ENCODE assay signal across 6 cellular contexts in the genomic region with DNA sequence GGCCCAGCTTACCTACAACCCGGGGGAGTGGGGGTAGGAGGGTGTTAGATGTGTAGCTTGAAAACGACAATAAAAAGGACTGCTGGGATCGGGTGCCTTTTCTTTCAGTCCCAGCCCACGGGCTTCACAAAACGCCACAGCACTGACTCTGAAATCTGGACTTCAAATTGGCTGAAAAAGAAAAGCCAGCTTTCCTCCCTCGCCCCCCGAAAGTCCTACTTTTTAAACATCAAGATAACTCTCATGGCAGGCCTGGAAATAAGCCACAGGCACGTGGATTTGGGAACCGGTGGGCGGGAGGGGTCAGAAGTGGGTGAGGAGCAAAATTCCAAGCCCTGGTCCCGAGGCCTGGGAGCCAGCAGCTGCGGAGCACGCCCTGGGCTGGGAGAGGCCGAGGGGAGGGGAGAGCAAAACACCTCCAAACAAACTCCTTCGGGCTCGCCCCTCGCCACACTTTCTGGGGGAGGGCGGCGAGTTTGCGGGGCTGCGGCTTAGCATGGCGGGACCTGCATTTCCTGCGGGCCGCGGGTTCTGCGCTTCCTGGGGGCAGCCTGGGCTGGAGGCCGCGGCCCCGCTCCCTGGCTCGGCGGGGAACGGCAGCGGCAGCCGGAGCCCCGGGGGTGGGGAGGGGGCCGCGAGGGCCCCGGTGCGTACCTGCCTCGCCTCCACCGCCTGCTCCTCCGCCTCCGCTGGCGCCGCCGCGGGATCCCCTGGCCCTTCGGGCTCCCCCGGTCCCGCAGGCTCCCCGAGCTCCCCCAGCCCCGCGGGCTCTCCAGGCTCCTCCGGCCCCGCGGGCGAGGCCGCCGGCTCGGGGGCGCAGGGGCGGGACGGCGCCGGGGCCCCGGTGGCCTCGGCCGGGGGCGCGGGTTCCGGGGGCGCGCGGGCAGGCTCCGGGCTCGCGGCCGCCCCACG. TPM values are rescaled to one million over a fixed set of nuclear protein-coding genes. Genes with fewer than 3 reads are reported as not detected.
A peak's percentile ranks its signal among the peaks of the same experiment; 100 is the strongest.
DNase-seq lines count a peak whose midpoint lies in the region; ATAC-seq, FAIRE-seq and TF ChIP-seq lines count a peak whose summit lies in the region.
"Not testable (repeated sequence)": the region's sequence is repeated elsewhere in the genome, so short reads cannot be mapped to it uniquely, and the experiment has no call there.

No MANE protein-coding gene starts in this region.

- peak overlapping the region; percentile 83 for H3K4me3 Mint-ChIP-seq in CD4-positive, alpha-beta T cell
- H3K4me3 Mint-ChIP-seq in activated T-cell treated with anti-CD3 and anti-CD28 coated beads, Interleukin-2, amount 50 U/mL, for 4 hours = peak overlapping the region; percentile 73

- peaks cover 37% of the 10 kb centered on the region for H3K4me1 Mint-ChIP-seq in CD4-positive, alpha-beta T cell (ENCODE audit: low read depth)
- H3K4me1 Mint-ChIP-seq in activated T-cell treated with anti-CD3 and anti-CD28 coated beads, Interleukin-2, amount 50 U/mL, for 4 hours (ENCODE audit: low read depth) = peaks cover 33% of the 10 kb centered on the region

- 14% methylated on average over 45 of the region's 79 CpGs for WGBS in liver

- H3K4me3 ChIP-seq in Loucy (ENCODE audit: low read length, poor library complexity, severe bottlenecking) = peak overlapping the region; percentile 67
- H3K4me3 ChIP-seq in endothelial cell of umbilical vein (replicated peaks in 1 of 3; ENCODE audit: insufficient read depth in 1 of 3, low read depth in 1 of 3, low read length in 3 of 3) = peak overlapping the region; percentile 69 to 81 (median 72)
- peak overlapping the region in 2 of 3 donors; percentile 18 to 68 for H3K4me3 ChIP-seq in liver (ENCODE audit: low read depth in 1 of 3, low read length in 3 of 3)
- H3K4me3 ChIP-seq in skeletal muscle cell (ENCODE audit: low read depth, low read length) = peak overlapping the region; percentile 76

- H3K27ac Mint-ChIP-seq in CD4-positive, alpha-beta T cell = not testable (repeated sequence)

- dilution Hi-C loops in endothelial cell of umbilical vein (cut with MboI; ENCODE audit: extremely low pct_ligation_motif_present, low sequenced_read_pairs) = not testable (repeated sequence)

- not testable (repeated sequence) for H3K9me3 Mint-ChIP-seq in CD4-positive, alpha-beta T cell; activated T-cell treated with anti-CD3 and anti-CD28 coated beads, Interleukin-2, amount 50 U/mL, for 4 hours

- not testable (repeated sequence) for TF ChIP-seq POLR2A in endothelial cell of umbilical vein (IDR thresholded peaks at IDR 0.05; ENCODE audit: low read depth, low read length)

- H3K4me2 ChIP-seq in Loucy (ENCODE audit: low read depth, low read length, poor library complexity, severe bottlenecking) (peak overlapping the region; percentile 87), endothelial cell of umbilical vein (ENCODE audit: insufficient read depth, low read length) (peak overlapping the region; percentile 60)

- POLR2A ChIA-PET in CD4-positive, alpha-beta T cell (lab: Charles Lee) = interaction anchor here (0.9 to 6.7 kb wide), 4 partner anchors 16 to 42 kb away, joined by 4 to 63 read pairs (median 29); a partner anchor contains a TSS
- POLR2A ChIA-PET in endothelial cell of umbilical vein (lab: Charles Lee) = not testable (repeated sequence)

- not testable (repeated sequence) for TF ChIP-seq RAD21 in liver (IDR thresholded peaks at IDR 0.05)

- TF ChIP-seq CTCF in CD4-positive, alpha-beta T cell (IDR thresholded peaks at IDR 0.05); Loucy (conservative IDR thresholded peaks at IDR 0.05; ENCODE audit: low read length); endothelial cell of umbilical vein (IDR thresholded peaks at IDR 0.05; ENCODE audit: extremely low read depth in 1 of 2, insufficient read depth in 1 of 2, low read depth in 1 of 2, low read length in 2 of 2); liver (IDR thresholded peaks at IDR 0.05; ENCODE audit: low read depth, low read length, missing input control): not testable (repeated sequence)

- not testable (repeated sequence) for BruUV-seq in endothelial cell of umbilical vein (replicated peaks; lab: Mats Ljungman, UMichigan)

- peaks cover 10% of the 10 kb centered on the region; the same call in 1 of the 2 replicates for H3K36me3 ChIP-seq in Loucy (ENCODE audit: insufficient read depth, low read length)
- H3K36me3 ChIP-seq in endothelial cell of umbilical vein (ENCODE audit: control insufficient read depth in 2 of 2, extremely low read depth in 1 of 2, insufficient read depth in 2 of 2, low read length in 2 of 2); liver (ENCODE audit: control insufficient read depth in 4 of 4, insufficient read depth in 3 of 4, low read depth in 1 of 4, low read length in 3 of 4): not testable (repeated sequence)

- ATAC-seq in CD4-positive, alpha-beta T cell (ENCODE audit: poor library complexity) = peak; percentile 33
- ATAC-seq in activated T-cell treated with anti-CD3 and anti-CD28 coated beads, Interleukin-2, amount 50 U/mL, for 4 hours = peak; percentile 40 to 42

- not testable (repeated sequence) for FAIRE-seq in endothelial cell of umbilical vein (lab: Jason Lieb, UNC)

- intact Hi-C loops in CD4-positive, alpha-beta T cell (cut with DNase I, micrococcal nuclease) = loop anchor here (5.0 kb wide), 4 partner anchors 72 to 357 kb away; no protein-coding TSS in a partner anchor
- intact Hi-C loops in endothelial cell of umbilical vein (cut with micrococcal nuclease) = loop anchor here (5.0 to 10.0 kb wide), 2 partner anchors 153 to 185 kb away; no protein-coding TSS in a partner anchor

- peak overlapping the region; percentile 52 for H3K9ac ChIP-seq in Loucy (ENCODE audit: low read depth, low read length, poor library complexity, severe bottlenecking)
- peak overlapping the region; percentile 33 for H3K9ac ChIP-seq in endothelial cell of umbilical vein (replicated peaks; ENCODE audit: extremely low read depth, insufficient read depth, low read length)
- peak overlapping the region in 1 of 2 donors; percentile 44 for H3K9ac ChIP-seq in liver (ENCODE audit: low read depth in 1 of 2, low read length in 2 of 2)

- peaks cover 29% of the 10 kb centered on the region for H3K4me1 ChIP-seq in Loucy (ENCODE audit: insufficient read depth, low read length, poor library complexity, severe bottlenecking)
- peaks cover 22% of the 10 kb centered on the region for H3K4me1 ChIP-seq in endothelial cell of umbilical vein (ENCODE audit: control insufficient read depth, extremely low read depth, insufficient read depth, low read length)
- H3K4me1 ChIP-seq in liver (ENCODE audit: control insufficient read depth in 4 of 4, insufficient read depth in 4 of 4, low read length in 3 of 4) = peaks cover 0 to 11% (median 9%) of the 10 kb centered on the region in 4 donors

- not testable (repeated sequence) for H2AFZ ChIP-seq in Loucy (ENCODE audit: low read length)
- H2AFZ ChIP-seq in endothelial cell of umbilical vein (ENCODE audit: low read depth, low read length) = peak overlapping the region; percentile 39

- not testable (repeated sequence) for H3K9me1 ChIP-seq in endothelial cell of umbilical vein (replicated peaks; ENCODE audit: control insufficient read depth, extremely low read depth, insufficient read depth, low read length)

- H3K9me2 ChIP-seq in Loucy (replicated peaks; ENCODE audit: low read depth, low read length) = not testable (repeated sequence)

- not testable (repeated sequence) for H3K79me2 ChIP-seq in Loucy (ENCODE audit: insufficient read depth, low read length)
- peaks cover 52% of the 10 kb centered on the region for H3K79me2 ChIP-seq in endothelial cell of umbilical vein (ENCODE audit: control insufficient read depth, insufficient read depth, low read length)

- not testable (repeated sequence) for H4K20me1 ChIP-seq in Loucy (ENCODE audit: insufficient read depth, low read length, poor library complexity, severe bottlenecking); endothelial cell of umbilical vein (replicated peaks; ENCODE audit: control insufficient read depth, extremely low read depth, insufficient read depth, low read length)

- H3K27me3 Mint-ChIP-seq in CD4-positive, alpha-beta T cell; activated T-cell treated with anti-CD3 and anti-CD28 coated beads, Interleukin-2, amount 50 U/mL, for 4 hours (ENCODE audit: low read depth): not testable (repeated sequence)

- not testable (repeated sequence) for H3K27me3 ChIP-seq in CD4-positive, alpha-beta T cell (ENCODE audit: control insufficient read depth, insufficient read depth, low read length); Loucy (ENCODE audit: insufficient read depth, low read length, poor library complexity, severe bottlenecking); endothelial cell of umbilical vein (ENCODE audit: control insufficient read depth in 2 of 2, insufficient read depth in 2 of 2, low read length in 2 of 2); liver (ENCODE audit: control insufficient read depth in 4 of 4, insufficient read depth in 4 of 4, low read length in 3 of 4)

- H3K9me3 ChIP-seq in CD4-positive, alpha-beta T cell (ENCODE audit: control insufficient read depth, low read length); Loucy (ENCODE audit: insufficient read depth, low read depth, low read length); endothelial cell of umbilical vein (replicated peaks; ENCODE audit: control insufficient read depth, insufficient read depth, low read length); liver (ENCODE audit: control insufficient read depth in 4 of 4, low read length in 3 of 4): not testable (repeated sequence)

- CTCF ChIA-PET in CD4-positive, alpha-beta T cell (lab: Charles Lee) = not testable (repeated sequence)
- CTCF ChIA-PET in endothelial cell of umbilical vein (lab: Charles Lee) = interaction anchor here (1.0 to 5.9 kb wide), 8 partner anchors 10 to 187 kb away, joined by 3 to 43 read pairs (median 6); no protein-coding TSS in a partner anchor

- not testable (repeated sequence) for H3F3A ChIP-seq in Loucy (ENCODE audit: low read depth)

- H3K27ac ChIP-seq in CD4-positive, alpha-beta T cell (ENCODE audit: low read depth, low read length) = not testable (repeated sequence)
- H3K27ac ChIP-seq in endothelial cell of umbilical vein (ENCODE audit: insufficient read depth, low read depth, low read length) (peak overlapping the region; percentile 14), liver (ENCODE audit: low read depth in 1 of 2, low read length in 2 of 2) (peak overlapping the region; percentile 5 to 61)

- H3K36me3 Mint-ChIP-seq in CD4-positive, alpha-beta T cell (ENCODE audit: low read depth) = peaks cover 14% of the 10 kb centered on the region
- peaks cover 13% of the 10 kb centered on the region for H3K36me3 Mint-ChIP-seq in activated T-cell treated with anti-CD3 and anti-CD28 coated beads, Interleukin-2, amount 50 U/mL, for 4 hours (ENCODE audit: insufficient read depth)

- DNase-seq in CD4-positive, alpha-beta T cell; activated T-cell treated with anti-CD3 and anti-CD28 coated beads, Interleukin-2, amount 50 U/mL, for 4 hours; endothelial cell of umbilical vein (ENCODE audit: low read depth, low spot score); skeletal muscle cell (ENCODE audit: low read depth): not testable (repeated sequence)

RNA-seq across cellular contexts. Expression of a gene that starts 0.6 kb away (rescaled TPM):
- total RNA-seq in CD4-positive, alpha-beta T cell = 10 to 100 TPM; 11.4 to 12.1 TPM
- 1 to 10 TPM; 2.0 to 2.3 (median 2.0) TPM for total RNA-seq in activated T-cell treated with anti-CD3 and anti-CD28 coated beads, Interleukin-2, amount 50 U/mL, for 4 hours
- 85.5 and 95.8 TPM in 2 replicates for total RNA-seq in endothelial cell of umbilical vein
- 42.0 and 49.5 TPM in 2 replicates for polyA plus RNA-seq in endothelial cell of umbilical vein
- polyA plus RNA-seq in endothelial cell of umbilical vein (2011; cell fraction: cytosol; rRNA removed) = 61.8 and 71.7 TPM in 2 replicates
- polyA plus RNA-seq in endothelial cell of umbilical vein (2011; cell fraction: nucleus; rRNA removed) = 26.0 and 27.2 TPM in 2 replicates
- 110 and 134 TPM in 2 replicates for polyA plus RNA-seq in endothelial cell of umbilical vein (2012)
- 57.2 and 57.4 TPM in 2 replicates for polyA minus RNA-seq in endothelial cell of umbilical vein
- polyA minus RNA-seq in endothelial cell of umbilical vein (2011; cell fraction: cytosol; rRNA and poly(A)+ RNA removed) = 8.2 TPM
- polyA minus RNA-seq in endothelial cell of umbilical vein (2011; cell fraction: nucleus; rRNA and poly(A)+ RNA removed) = 10.1 and 10.8 TPM in 2 replicates
- 10 to 100 TPM in 1 of 2 donors, 1 to 10 TPM in 1; 9.8 to 12.9 TPM for total RNA-seq in liver
- polyA plus RNA-seq in liver = 10 to 100 TPM in 1 of 2 donors, 1 to 10 TPM in 1; 4.8 to 22.1 TPM

RNA-seq across cellular contexts. Expression of a gene that starts 16.2 kb away (rescaled TPM):
- 100 to 1,000 TPM; 133 to 134 TPM for total RNA-seq in CD4-positive, alpha-beta T cell
- 10 to 100 TPM; 67.3 to 73.2 (median 68.7) TPM for total RNA-seq in activated T-cell treated with anti-CD3 and anti-CD28 coated beads, Interleukin-2, amount 50 U/mL, for 4 hours
- total RNA-seq in endothelial cell of umbilical vein (36.6 and 41.6 TPM in 2 replicates), liver (10 to 100 TPM; 10.6 to 16.1 TPM)
- polyA plus RNA-seq in endothelial cell of umbilical vein (18.4 and 19.8 TPM in 2 replicates), liver (10 to 100 TPM in 1 of 2 donors, 1 to 10 TPM in 1; 9.9 to 11.8 TPM)
- polyA plus RNA-seq in endothelial cell of umbilical vein (2011; cell fraction: cytosol; rRNA removed) = 15.0 and 16.0 TPM in 2 replicates
- polyA plus RNA-seq in endothelial cell of umbilical vein (2011; cell fraction: nucleus; rRNA removed) = 19.2 and 25.9 TPM in 2 replicates
- polyA plus RNA-seq in endothelial cell of umbilical vein (2012) = 35.8 and 40.0 TPM in 2 replicates
- 7.2 and 14.3 TPM in 2 replicates for polyA minus RNA-seq in endothelial cell of umbilical vein
- 16.6 TPM for polyA minus RNA-seq in endothelial cell of umbilical vein (2011; cell fraction: cytosol; rRNA and poly(A)+ RNA removed)
- polyA minus RNA-seq in endothelial cell of umbilical vein (2011; cell fraction: nucleus; rRNA and poly(A)+ RNA removed) = 7.3 and 13.0 TPM in 2 replicates

RNA-seq across cellular contexts. Expression of a gene that starts 16.4 kb away (rescaled TPM):
- total RNA-seq in CD4-positive, alpha-beta T cell = 10 to 100 TPM; 35.4 to 37.8 TPM
- total RNA-seq in activated T-cell treated with anti-CD3 and anti-CD28 coated beads, Interleukin-2, amount 50 U/mL, for 4 hours = 10 to 100 TPM; 31.4 to 34.4 (median 31.5) TPM
- total RNA-seq in endothelial cell of umbilical vein = 19.5 and 20.0 TPM in 2 replicates
- polyA plus RNA-seq in endothelial cell of umbilical vein = 28.9 and 33.4 TPM in 2 replicates
- 23.8 and 31.3 TPM in 2 replicates for polyA plus RNA-seq in endothelial cell of umbilical vein (2011; cell fraction: cytosol; rRNA removed)
- polyA plus RNA-seq in endothelial cell of umbilical vein (2011; cell fraction: nucleus; rRNA removed) = 26.1 and 28.9 TPM in 2 replicates
- polyA plus RNA-seq in endothelial cell of umbilical vein (2012) = 25.7 and 30.1 TPM in 2 replicates
- 11.6 and 30.1 TPM in 2 replicates for polyA minus RNA-seq in endothelial cell of umbilical vein
- 12.3 TPM for polyA minus RNA-seq in endothelial cell of umbilical vein (2011; cell fraction: cytosol; rRNA and poly(A)+ RNA removed)
- polyA minus RNA-seq in endothelial cell of umbilical vein (2011; cell fraction: nucleus; rRNA and poly(A)+ RNA removed) = 10.6 and 11.6 TPM in 2 replicates
- total RNA-seq in liver = 10 to 100 TPM; 15.6 to 17.4 TPM
- 10 to 100 TPM; 26.8 to 37.2 TPM for polyA plus RNA-seq in liver

RNA-seq across cellular contexts. Expression of a gene that starts 26.9 kb away (rescaled TPM):
- 100 to 1,000 TPM; 448 to 460 TPM for total RNA-seq in CD4-positive, alpha-beta T cell
- 100 to 1,000 TPM; 845 to 927 (median 920) TPM for total RNA-seq in activated T-cell treated with anti-CD3 and anti-CD28 coated beads, Interleukin-2, amount 50 U/mL, for 4 hours
- 303 and 307 TPM in 2 replicates for total RNA-seq in endothelial cell of umbilical vein
- polyA plus RNA-seq in endothelial cell of umbilical vein = 283 and 380 TPM in 2 replicates
- polyA plus RNA-seq in endothelial cell of umbilical vein (2011; cell fraction: cytosol; rRNA removed) = 151 and 197 TPM in 2 replicates
- 453 and 593 TPM in 2 replicates for polyA plus RNA-seq in endothelial cell of umbilical vein (2011; cell fraction: nucleus; rRNA removed)
- 179 and 283 TPM in 2 replicates for polyA plus RNA-seq in endothelial cell of umbilical vein (2012)
- polyA minus RNA-seq in endothelial cell of umbilical vein = 190 and 266 TPM in 2 replicates
- 372 TPM for polyA minus RNA-seq in endothelial cell of umbilical vein (2011; cell fraction: cytosol; rRNA and poly(A)+ RNA removed)
- 199 and 376 TPM in 2 replicates for polyA minus RNA-seq in endothelial cell of umbilical vein (2011; cell fraction: nucleus; rRNA and poly(A)+ RNA removed)
- 100 to 1,000 TPM; 171 to 184 TPM for total RNA-seq in liver
- polyA plus RNA-seq in liver = 100 to 1,000 TPM in 1 of 2 donors, 10 to 100 TPM in 1; 66.5 to 130 TPM

RNA-seq across cellular contexts. Expression of a gene that starts 27.7 kb away (rescaled TPM):
- total RNA-seq in CD4-positive, alpha-beta T cell = 10 to 100 TPM; 25.5 to 29.4 TPM
- total RNA-seq in activated T-cell treated with anti-CD3 and anti-CD28 coated beads, Interleukin-2, amount 50 U/mL, for 4 hours = 10 to 100 TPM; 14.6 to 16.6 (median 15.1) TPM
- 27.1 and 35.2 TPM in 2 replicates for total RNA-seq in endothelial cell of umbilical vein
- polyA plus RNA-seq in endothelial cell of umbilical vein = 23.5 and 24.7 TPM in 2 replicates
- polyA plus RNA-seq in endothelial cell of umbilical vein (2011; cell fraction: cytosol; rRNA removed) = 17.7 and 21.3 TPM in 2 replicates
- polyA plus RNA-seq in endothelial cell of umbilical vein (2011; cell fraction: nucleus; rRNA removed) = 33.5 and 34.9 TPM in 2 replicates
- 22.1 and 30.1 TPM in 2 replicates for polyA plus RNA-seq in endothelial cell of umbilical vein (2012)
- polyA minus RNA-seq in endothelial cell of umbilical vein = 38.9 and 44.6 TPM in 2 replicates
- 13.7 TPM for polyA minus RNA-seq in endothelial cell of umbilical vein (2011; cell fraction: cytosol; rRNA and poly(A)+ RNA removed)
- polyA minus RNA-seq in endothelial cell of umbilical vein (2011; cell fraction: nucleus; rRNA and poly(A)+ RNA removed) = 29.3 and 33.5 TPM in 2 replicates
- 10 to 100 TPM; 24.6 to 26.9 TPM for total RNA-seq in liver
- polyA plus RNA-seq in liver = 10 to 100 TPM in 1 of 2 donors, 1 to 10 TPM in 1; 8.6 to 10.3 TPM
